8 cellular contexts compared by ENCODE assay signal in the genomic region with DNA sequence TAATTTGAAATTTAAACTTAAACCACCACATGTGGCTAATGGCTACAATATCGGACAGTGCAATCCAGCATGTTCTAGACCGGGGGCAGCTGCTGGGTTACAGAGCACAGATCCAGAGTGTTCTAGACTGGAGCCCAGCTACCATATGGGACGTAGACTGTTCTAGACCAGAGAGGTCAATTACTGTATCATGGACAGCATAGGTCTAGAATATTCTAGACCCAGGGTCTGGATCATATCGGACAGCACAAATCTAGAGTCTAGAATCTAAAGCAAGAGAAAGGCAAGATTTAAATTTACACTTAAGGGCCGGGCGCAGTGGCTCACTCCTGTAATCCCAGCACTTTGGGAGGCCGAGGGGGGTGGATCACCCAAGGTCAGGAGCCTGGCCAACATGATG. TPM values are rescaled to one million over a fixed set of nuclear protein-coding genes. Genes with fewer than 3 reads are reported as not detected.
"Had no signal": no experiment of that assay in that cellular context is flagged by ENCODE, and none has a peak within 500 bp of the region (broad histone marks: within the 10 kb centered on the region; RNA-seq: fewer than 3 reads in every experiment).

No MANE protein-coding gene starts in this region.

- H3K27ac ChIP-seq: HL-60 had no signal

- ATAC-seq: HepG2 had no signal

- DNase-seq: IMR-90, KBM-7, KG1 had no signal

- FAIRE-seq: HepG2, HTR-8/SVneo had no signal

RNA-seq across cellular contexts. Expression of a gene that starts 37.9 kb away (rescaled TPM):
- total RNA-seq: HT1080, IMR-90 had no signal
- polyA plus RNA-seq: IgD-negative memory B cell had no signal
